Comparison of ENCODE assay signal across 2 cellular contexts in the genomic region with DNA sequence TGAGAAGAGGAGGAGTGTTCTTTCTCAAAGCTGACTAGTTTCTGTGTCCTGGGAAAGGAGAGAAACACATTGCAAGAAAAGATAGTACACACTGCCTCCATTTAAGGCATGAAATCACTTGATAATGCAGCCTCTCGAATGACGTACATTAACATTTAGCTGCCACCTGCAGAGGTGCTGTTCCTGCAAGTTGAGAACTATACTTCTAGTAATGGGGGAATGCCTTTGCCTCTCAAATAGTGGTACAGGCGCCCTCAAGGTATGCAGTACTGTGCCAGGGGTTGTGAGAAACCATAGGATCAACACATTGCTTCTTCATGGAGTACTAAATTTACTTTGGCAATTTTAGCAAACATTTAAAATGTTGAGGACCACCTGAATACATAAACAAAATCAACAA.
TF ChIP-seq lines count a peak whose summit lies in the region.

No MANE protein-coding gene starts in this region.

TF ChIP-seq in GM23338, 12 proteins besides CTCF, POLR2A, EP300 and RAD21 (continues in another document):
- TF ChIP-seq NANOG (IDR thresholded peaks at IDR 0.05; ENCODE audit: borderline replicate concordance) (no peak), EZH2 (IDR thresholded peaks at IDR 0.05; ENCODE audit: low read depth, unreplicated experiment) (no peak), STAT1 (IDR thresholded peaks at IDR 0.05; ENCODE audit: unreplicated experiment) (no peak), ZNF114 (CRISPR knock-in tag; IDR thresholded peaks at IDR 0.05) (no peak), ZNF331 (CRISPR knock-in tag; IDR thresholded peaks at IDR 0.05; ENCODE audit: low read depth) (no peak), CREB1 (CRISPR knock-in tag; IDR thresholded peaks at IDR 0.05; ENCODE audit: low read depth) (no peak), ZNF462 (CRISPR knock-in tag; IDR thresholded peaks at IDR 0.05) (no peak), POLR2AphosphoS5 (IDR thresholded peaks at IDR 0.05; ENCODE audit: low read depth) (no peak)
- TF ChIP-seq, protein P1, sequence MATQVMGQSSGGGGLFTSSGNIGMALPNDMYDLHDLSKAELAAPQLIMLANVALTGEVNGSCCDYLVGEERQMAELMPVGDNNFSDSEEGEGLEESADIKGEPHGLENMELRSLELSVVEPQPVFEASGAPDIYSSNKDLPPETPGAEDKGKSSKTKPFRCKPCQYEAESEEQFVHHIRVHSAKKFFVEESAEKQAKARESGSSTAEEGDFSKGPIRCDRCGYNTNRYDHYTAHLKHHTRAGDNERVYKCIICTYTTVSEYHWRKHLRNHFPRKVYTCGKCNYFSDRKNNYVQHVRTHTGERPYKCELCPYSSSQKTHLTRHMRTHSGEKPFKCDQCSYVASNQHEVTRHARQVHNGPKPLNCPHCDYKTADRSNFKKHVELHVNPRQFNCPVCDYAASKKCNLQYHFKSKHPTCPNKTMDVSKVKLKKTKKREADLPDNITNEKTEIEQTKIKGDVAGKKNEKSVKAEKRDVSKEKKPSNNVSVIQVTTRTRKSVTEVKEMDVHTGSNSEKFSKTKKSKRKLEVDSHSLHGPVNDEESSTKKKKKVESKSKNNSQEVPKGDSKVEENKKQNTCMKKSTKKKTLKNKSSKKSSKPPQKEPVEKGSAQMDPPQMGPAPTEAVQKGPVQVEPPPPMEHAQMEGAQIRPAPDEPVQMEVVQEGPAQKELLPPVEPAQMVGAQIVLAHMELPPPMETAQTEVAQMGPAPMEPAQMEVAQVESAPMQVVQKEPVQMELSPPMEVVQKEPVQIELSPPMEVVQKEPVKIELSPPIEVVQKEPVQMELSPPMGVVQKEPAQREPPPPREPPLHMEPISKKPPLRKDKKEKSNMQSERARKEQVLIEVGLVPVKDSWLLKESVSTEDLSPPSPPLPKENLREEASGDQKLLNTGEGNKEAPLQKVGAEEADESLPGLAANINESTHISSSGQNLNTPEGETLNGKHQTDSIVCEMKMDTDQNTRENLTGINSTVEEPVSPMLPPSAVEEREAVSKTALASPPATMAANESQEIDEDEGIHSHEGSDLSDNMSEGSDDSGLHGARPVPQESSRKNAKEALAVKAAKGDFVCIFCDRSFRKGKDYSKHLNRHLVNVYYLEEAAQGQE (IDR thresholded peaks at IDR 0.05; ENCODE audit: unreplicated experiment) = no peak
- TF ChIP-seq, protein P2, sequence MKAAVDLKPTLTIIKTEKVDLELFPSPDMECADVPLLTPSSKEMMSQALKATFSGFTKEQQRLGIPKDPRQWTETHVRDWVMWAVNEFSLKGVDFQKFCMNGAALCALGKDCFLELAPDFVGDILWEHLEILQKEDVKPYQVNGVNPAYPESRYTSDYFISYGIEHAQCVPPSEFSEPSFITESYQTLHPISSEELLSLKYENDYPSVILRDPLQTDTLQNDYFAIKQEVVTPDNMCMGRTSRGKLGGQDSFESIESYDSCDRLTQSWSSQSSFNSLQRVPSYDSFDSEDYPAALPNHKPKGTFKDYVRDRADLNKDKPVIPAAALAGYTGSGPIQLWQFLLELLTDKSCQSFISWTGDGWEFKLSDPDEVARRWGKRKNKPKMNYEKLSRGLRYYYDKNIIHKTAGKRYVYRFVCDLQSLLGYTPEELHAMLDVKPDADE (IDR thresholded peaks at IDR 0.05) = no peak

TF ChIP-seq in H1, 55 proteins besides CTCF, POLR2A, EP300 and RAD21:
- TF ChIP-seq NANOG (IDR thresholded peaks at IDR 0.05; ENCODE audit: insufficient read depth, low read depth, low read length, poor library complexity, severe bottlenecking) = no peak
- TF ChIP-seq CEBPB (IDR thresholded peaks at IDR 0.05; ENCODE audit: low read depth, low read length) = no peak
- TF ChIP-seq TAF1 (IDR thresholded peaks at IDR 0.05; ENCODE audit: low read depth, low read length) = no peak
- no peak for TF ChIP-seq TCF12 (IDR thresholded peaks at IDR 0.05; ENCODE audit: low read depth, low read length)
- no peak for TF ChIP-seq HDAC6 (IDR thresholded peaks at IDR 0.05; ENCODE audit: low read depth, low read length)
- TF ChIP-seq EZH2 (IDR thresholded peaks at IDR 0.05; ENCODE audit: low read depth, low read length, severe bottlenecking) = no peak
- TF ChIP-seq PHF8 (conservative IDR thresholded peaks at IDR 0.05; ENCODE audit: low read depth, low read length) = no peak
- TF ChIP-seq MAX (IDR thresholded peaks at IDR 0.05) = no peak
- no peak for TF ChIP-seq ZNF274 (IDR thresholded peaks at IDR 0.05; ENCODE audit: borderline replicate concordance, extremely low read depth, low read length)
- no peak for TF ChIP-seq KDM4A (IDR thresholded peaks at IDR 0.05; ENCODE audit: low read depth, low read length, severe bottlenecking)
- TF ChIP-seq BRCA1 (IDR thresholded peaks at IDR 0.05; ENCODE audit: low read depth, low read length) = no peak
- no peak for TF ChIP-seq FOSL1 (IDR thresholded peaks at IDR 0.05; ENCODE audit: insufficient read depth, low read depth, low read length)
- TF ChIP-seq E2F6 (IDR thresholded peaks at IDR 0.05) = no peak
- no peak for TF ChIP-seq SUZ12 (IDR thresholded peaks at IDR 0.05; ENCODE audit: low read length)
- no peak for TF ChIP-seq RNF2 (IDR thresholded peaks at IDR 0.05; ENCODE audit: borderline replicate concordance, low read depth, low read length, missing control alignments, poor library complexity, severe bottlenecking)
- TF ChIP-seq POLR2AphosphoS5 (IDR thresholded peaks at IDR 0.05; ENCODE audit: low read depth, low read length) = no peak
- no peak for TF ChIP-seq CHD1 (IDR thresholded peaks at IDR 0.05; ENCODE audit: low read depth, low read length)
- TF ChIP-seq SRF (IDR thresholded peaks at IDR 0.05; ENCODE audit: low read depth, low read length) = no peak
